ENCODE assay signal across 1 cellular context in genomic region chr5:167769846-167770420, GRCh38.
TF ChIP-seq lines count a peak whose summit lies in the region.

No MANE protein-coding gene starts in this region.

TF ChIP-seq in GM23338, 12 proteins besides CTCF, POLR2A, EP300 and RAD21 (continued from another document):
- TF ChIP-seq ZNF462 (CRISPR knock-in tag; IDR thresholded peaks at IDR 0.05): no peak
